Comparison of ENCODE assay signal across 8 cellular contexts in genomic region chrX:153469811-153470410, GRCh38. TPM values are rescaled to one million over a fixed set of nuclear protein-coding genes. Genes with fewer than 3 reads are reported as not detected.
DNase-seq lines count a peak whose midpoint lies in the region; ATAC-seq and TF ChIP-seq lines count a peak whose summit lies in the region.

No MANE protein-coding gene starts in this region.

- H3K4me1 Mint-ChIP-seq in activated naive CD8-positive, alpha-beta T cell treated with anti-CD3 and anti-CD28 coated beads, Interleukin-2, amount 10 ng/mL, durations not matched to agents 7 days and 5 days = peaks cover 3% of the 10 kb centered on the region

- H3K4me3 ChIP-seq in HEK293 (ENCODE audit: low read depth, low read length) (peak overlapping the region; percentile 67), iPS DF 6.9 (ENCODE audit: low read length) (peak overlapping the region; percentile 96), smooth muscle cell (peak overlapping the region; percentile 60)

- CTCF ChIA-PET in HEK293 (lab: Yijun Ruan, JAX) = interaction anchor here (0.6 to 8.6 kb wide), 15 partner anchors 9 to 529 kb away, joined by 3 to 89 read pairs (median 4); no protein-coding TSS in a partner anchor

- no peaks in the 10 kb centered on the region for H3K27me3 Mint-ChIP-seq in activated naive CD8-positive, alpha-beta T cell treated with anti-CD3 and anti-CD28 coated beads, Interleukin-2, amount 10 ng/mL, durations not matched to agents 7 days and 5 days

- peak; percentile 6 to 7 for DNase-seq in activated CD4-positive, alpha-beta T cell treated with anti-CD3 and anti-CD28 coated beads for 24 hours (ENCODE audit: low read depth in 2 of 2)
- DNase-seq in activated CD4-positive, alpha-beta T cell treated with anti-CD3 and anti-CD28 coated beads for 1 hour = no peak
- DNase-seq in M059J (ENCODE audit: low read depth) = peak; percentile 43
- peak; percentile 51 for DNase-seq in activated naive CD8-positive, alpha-beta T cell treated with anti-CD3 and anti-CD28 coated beads, Interleukin-2, amount 10 ng/mL, durations not matched to agents 7 days and 5 days
- DNase-seq in iPS DF 6.9 (ENCODE audit: low read depth, low spot score) = no peak
- DNase-seq in smooth muscle cell (lab: John Stamatoyannopoulos, UW; ENCODE audit: unreplicated experiment) = no peak
- DNase-seq in central memory CD4-positive, alpha-beta T cell = no peak

- peak overlapping the region; percentile 55; the same call in 1 of the 2 replicates for H3K27ac ChIP-seq in HEK293 (ENCODE audit: extremely low read depth, low read depth, low read length)
- no peak overlapping the region for H3K27ac ChIP-seq in iPS DF 6.9 (ENCODE audit: low read length)
- no peak overlapping the region for H3K27ac ChIP-seq in smooth muscle cell (ENCODE audit: low read depth)

- ATAC-seq in activated naive CD8-positive, alpha-beta T cell treated with anti-CD3 and anti-CD28 coated beads, Interleukin-2, amount 10 ng/mL, durations not matched to agents 7 days and 5 days (ENCODE audit: low read depth) = peak; percentile 49

- H3K4me3 Mint-ChIP-seq in activated naive CD8-positive, alpha-beta T cell treated with anti-CD3 and anti-CD28 coated beads, Interleukin-2, amount 10 ng/mL, durations not matched to agents 7 days and 5 days = peak overlapping the region; percentile 84

- peak overlapping the region; percentile 90 for H3K4me2 ChIP-seq in smooth muscle cell

- no peaks in the 10 kb centered on the region for H4K20me1 ChIP-seq in smooth muscle cell (ENCODE audit: low read depth)

- H3K9me3 ChIP-seq in HEK293 (ENCODE audit: control insufficient read depth, insufficient read depth, low read depth, low read length) (no peaks in the 10 kb centered on the region), iPS DF 6.9 (ENCODE audit: control insufficient read depth, insufficient read depth, low read length) (no peaks in the 10 kb centered on the region), smooth muscle cell (replicated peaks; ENCODE audit: low read depth) (no peaks in the 10 kb centered on the region)

- POLR2A ChIA-PET in HEK293 (lab: Yijun Ruan, JAX) = interaction anchor here (1.8 kb wide), 1 partner anchor 37 kb away, joined by 5 read pairs; no protein-coding TSS in a partner anchor
- POLR2A ChIA-PET in activated naive CD8-positive, alpha-beta T cell treated with anti-CD3 and anti-CD28 coated beads, Interleukin-2, amount 10 ng/mL, durations not matched to agents 7 days and 5 days (lab: Charles Lee) = interaction anchor here (0.6 to 0.7 kb wide), 2 partner anchors 37 to 124 kb away, joined by 3 to 5 read pairs; no protein-coding TSS in a partner anchor

- no CpG with 5 or more reads among the region's 32 CpGs for WGBS in iPS DF 6.9 (ENCODE audit: insufficient coverage, insufficient read length)
- 49% methylated on average over 26 of the region's 32 CpGs for WGBS in smooth muscle cell (ENCODE audit: low lambda C conversion rate)

- peak; percentile 53 for TF ChIP-seq CTCF in HEK293 (tag by site-specific recombination; IDR thresholded peaks at IDR 0.05)
- TF ChIP-seq CTCF in smooth muscle cell (IDR thresholded peaks at IDR 0.05; ENCODE audit: borderline replicate concordance, insufficient read depth, poor library complexity, severe bottlenecking) = no peak

- no peaks in the 10 kb centered on the region for H3K4me1 ChIP-seq in HEK293 (ENCODE audit: control insufficient read depth, insufficient read depth, low read length)
- H3K4me1 ChIP-seq in iPS DF 6.9 (ENCODE audit: control insufficient read depth, insufficient read depth, low read length) = no peaks in the 10 kb centered on the region
- H3K4me1 ChIP-seq in smooth muscle cell (ENCODE audit: low read depth) = no peaks in the 10 kb centered on the region

- peak overlapping the region; percentile 22 for H3K9ac ChIP-seq in smooth muscle cell (ENCODE audit: low read depth)

- H3K27me3 ChIP-seq in iPS DF 6.9 (ENCODE audit: control insufficient read depth, insufficient read depth, low read length) (no peaks in the 10 kb centered on the region; the same call in 1 of the 2 replicates), smooth muscle cell (ENCODE audit: low read depth) (no peaks in the 10 kb centered on the region)

- H3K79me2 ChIP-seq in smooth muscle cell (ENCODE audit: low read depth) = peaks cover 4% of the 10 kb centered on the region

- H3K36me3 ChIP-seq in HEK293 (ENCODE audit: control insufficient read depth in 2 of 2, insufficient read depth in 1 of 2, low read length in 2 of 2) (peaks cover 0 to 26% of the 10 kb centered on the region in 2 experiments; a peak in 1 of 3 replicates), iPS DF 6.9 (ENCODE audit: control insufficient read depth, insufficient read depth, low read length) (peaks cover 6% of the 10 kb centered on the region; the same call in 1 of the 2 replicates), smooth muscle cell (ENCODE audit: low read depth) (no peaks in the 10 kb centered on the region)

- H3K9me3 Mint-ChIP-seq in activated naive CD8-positive, alpha-beta T cell treated with anti-CD3 and anti-CD28 coated beads, Interleukin-2, amount 10 ng/mL, durations not matched to agents 7 days and 5 days = no peaks in the 10 kb centered on the region

- H3F3A ChIP-seq in smooth muscle cell (ENCODE audit: low read depth) = no peaks in the 10 kb centered on the region

- H3K36me3 Mint-ChIP-seq in activated naive CD8-positive, alpha-beta T cell treated with anti-CD3 and anti-CD28 coated beads, Interleukin-2, amount 10 ng/mL, durations not matched to agents 7 days and 5 days = no peaks in the 10 kb centered on the region

- peak overlapping the region; percentile 37 for H2AFZ ChIP-seq in smooth muscle cell (ENCODE audit: low read depth)

- peak overlapping the region; percentile 69 for H3K27ac Mint-ChIP-seq in activated naive CD8-positive, alpha-beta T cell treated with anti-CD3 and anti-CD28 coated beads, Interleukin-2, amount 10 ng/mL, durations not matched to agents 7 days and 5 days

TF ChIP-seq in HEK293, 187 proteins besides CTCF, POLR2A, EP300 and RAD21 (continues in another document):
- TF ChIP-seq ZBTB48 (tag by site-specific recombination; IDR thresholded peaks at IDR 0.05) (peak; percentile 96), ZNF521 (tag by site-specific recombination; IDR thresholded peaks at IDR 0.05) (no peak), ZBTB20 (tag by site-specific recombination; IDR thresholded peaks at IDR 0.05) (peak; percentile 20; the same call in 1 of the 2 replicates), PRDM1 (tag by site-specific recombination; IDR thresholded peaks at IDR 0.05) (peak; percentile 24; the same call in 1 of the 2 replicates), ZNF121 (tag by site-specific recombination; IDR thresholded peaks at IDR 0.05) (no peak), REST (tag by site-specific recombination; IDR thresholded peaks at IDR 0.05) (peak; percentile 97)

RNA-seq across cellular contexts. Expression of gene HAUS7, which starts 0.5 kb away (rescaled TPM):
- 76.0 and 85.3 TPM in 2 replicates for total RNA-seq in M059J (2014; rRNA removed; shearing (Covaris generic))
- total RNA-seq in activated naive CD8-positive, alpha-beta T cell treated with anti-CD3 and anti-CD28 coated beads, Interleukin-2, amount 10 ng/mL, durations not matched to agents 7 days and 5 days = 10 to 100 TPM; 35.4 to 36.5 TPM
- total RNA-seq in smooth muscle cell = 8.9 and 18.5 TPM in 2 replicates
- polyA plus RNA-seq in smooth muscle cell = 26.1 and 27.4 TPM in 2 replicates

RNA-seq across cellular contexts. Expression of gene TREX2, which starts 24.1 kb away (rescaled TPM):
- 1.6 TPM in 1 of 2 replicates, not detected in the other for total RNA-seq in M059J (2014; rRNA removed; shearing (Covaris generic))
- total RNA-seq in activated naive CD8-positive, alpha-beta T cell treated with anti-CD3 and anti-CD28 coated beads, Interleukin-2, amount 10 ng/mL, durations not matched to agents 7 days and 5 days = 1 to 10 TPM; 2.2 to 3.1 TPM
- total RNA-seq in smooth muscle cell = 1.3 and 4.0 TPM in 2 replicates
- polyA plus RNA-seq in smooth muscle cell = 0.41 and 2.5 TPM in 2 replicates

RNA-seq across cellular contexts. Expression of gene BGN, which starts 24.9 kb away (rescaled TPM):
- total RNA-seq in M059J (2014; rRNA removed; shearing (Covaris generic)) = 53.3 TPM in 2 replicates
- total RNA-seq in activated naive CD8-positive, alpha-beta T cell treated with anti-CD3 and anti-CD28 coated beads, Interleukin-2, amount 10 ng/mL, durations not matched to agents 7 days and 5 days = not detected
- total RNA-seq in smooth muscle cell = 262 and 298 TPM in 2 replicates
- 387 and 621 TPM in 2 replicates for polyA plus RNA-seq in smooth muscle cell

RNA-seq across cellular contexts. Expression of gene ATP2B3, which starts 47.5 kb away (rescaled TPM):
- total RNA-seq in M059J (2014; rRNA removed; shearing (Covaris generic)) = not detected in 2 replicates
- total RNA-seq in activated naive CD8-positive, alpha-beta T cell treated with anti-CD3 and anti-CD28 coated beads, Interleukin-2, amount 10 ng/mL, durations not matched to agents 7 days and 5 days = not detected
- 0.22 TPM in 2 replicates for total RNA-seq in smooth muscle cell
- 0.05 and 0.31 TPM in 2 replicates for polyA plus RNA-seq in smooth muscle cell

RNA-seq across cellular contexts. Expression of gene ZFP92, which starts 58.6 kb away (rescaled TPM):
- not detected in 2 replicates for total RNA-seq in M059J (2014; rRNA removed; shearing (Covaris generic))
- total RNA-seq in activated naive CD8-positive, alpha-beta T cell treated with anti-CD3 and anti-CD28 coated beads, Interleukin-2, amount 10 ng/mL, durations not matched to agents 7 days and 5 days = 1 to 10 TPM; 1.1 to 1.2 TPM
- 1.3 and 1.5 TPM in 2 replicates for total RNA-seq in smooth muscle cell
- 0.46 and 0.73 TPM in 2 replicates for polyA plus RNA-seq in smooth muscle cell

Comparison
In these comparisons a context has a peak if more than half of its experiments do, and no peak if none do; other contexts are left out.
1. DNase-seq: peak in activated CD4-positive, alpha-beta T cell treated with anti-CD3 and anti-CD28 coated beads for 24 hours (2 of 2), M059J (single experiment) and activated naive CD8-positive, alpha-beta T cell treated with anti-CD3 and anti-CD28 coated beads, Interleukin-2, amount 10 ng/mL, durations not matched to agents 7 days and 5 days (single experiment); none in activated CD4-positive, alpha-beta T cell treated with anti-CD3 and anti-CD28 coated beads for 1 hour (single experiment), iPS DF 6.9 (single experiment), smooth muscle cell (single experiment) and central memory CD4-positive, alpha-beta T cell (single experiment).
2. RNA of gene BGN, which starts 24.9 kb away (total RNA-seq): 262 to 298 TPM in smooth muscle cell and 53.3 TPM in M059J; not detected in activated naive CD8-positive, alpha-beta T cell treated with anti-CD3 and anti-CD28 coated beads, Interleukin-2, amount 10 ng/mL, durations not matched to agents 7 days and 5 days; every median in the first group is over 10 times any median in the second.
3. Peak in every context shown above with its lines, with median percentiles within 50 percentile points of each other: H3K4me3 ChIP-seq.